8 cellular contexts compared by ENCODE assay signal in the genomic region with DNA sequence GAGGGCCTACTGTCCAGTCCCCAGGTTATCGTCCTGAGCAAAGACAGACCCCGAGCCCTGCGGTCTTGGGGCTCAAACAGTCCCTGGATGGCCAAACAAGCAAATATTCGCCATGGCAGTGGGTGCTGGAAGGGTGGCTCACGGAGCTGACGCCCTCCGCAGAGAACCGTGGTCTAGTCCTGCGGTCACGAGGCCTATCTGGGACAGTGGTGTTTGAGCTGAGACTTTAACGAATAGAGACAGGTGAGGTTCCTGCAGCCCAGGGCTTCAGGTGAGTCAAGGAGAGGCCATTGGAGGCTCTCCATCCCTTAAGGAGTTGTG. TPM values are rescaled to one million over a fixed set of nuclear protein-coding genes. Genes with fewer than 3 reads are reported as not detected.
DNase-seq lines count a peak whose midpoint lies in the region; ATAC-seq and TF ChIP-seq lines count a peak whose summit lies in the region.

No MANE protein-coding gene starts in this region.

- H3K4me1 Mint-ChIP-seq in central memory CD8-positive, alpha-beta T cell, result peaks cover 60% of the 10 kb centered on the region

- no peaks in the 10 kb centered on the region; the same call in 1 of the 2 replicates for H3K9me3 ChIP-seq in BLaER1
- no peaks in the 10 kb centered on the region for H3K9me3 ChIP-seq in mucosa of descending colon

- TF ChIP-seq CTCF in mucosa of descending colon (IDR thresholded peaks at IDR 0.05), result no peak

- peaks cover 47% of the 10 kb centered on the region for H3K4me1 ChIP-seq in BLaER1
- H3K4me1 ChIP-seq in mucosa of descending colon (ENCODE audit: low read depth), result peaks cover 28% of the 10 kb centered on the region

- peak overlapping the region; percentile 96 for H3K27ac ChIP-seq in BLaER1

- peak overlapping the region; percentile 90 for H3K4me3 ChIP-seq in BLaER1
- peak overlapping the region; percentile 98 for H3K4me3 ChIP-seq in mucosa of descending colon

- intact Hi-C loops in mucosa of descending colon (cut with DNase I, micrococcal nuclease), result no loop called here

- ATAC-seq in central memory CD8-positive, alpha-beta T cell (replicated peaks; ENCODE audit: extremely low read depth, poor library complexity, severe bottlenecking), result no peak
- ATAC-seq in mucosa of descending colon, result peak; percentile 40
- ATAC-seq in HG02763 (IDR thresholded peaks at IDR 0.05; ENCODE audit: unreplicated experiment), result no peak
- ATAC-seq in GM18909 (IDR thresholded peaks at IDR 0.05; ENCODE audit: poor library complexity, unreplicated experiment), result no peak
- ATAC-seq in HG02870 (IDR thresholded peaks at IDR 0.05; ENCODE audit: unreplicated experiment), result no peak

- H3K36me3 ChIP-seq in BLaER1 (no peaks in the 10 kb centered on the region), mucosa of descending colon (ENCODE audit: low read depth) (no peaks in the 10 kb centered on the region)

- no peaks in the 10 kb centered on the region; the same call in 1 of the 2 replicates for H4K20me1 ChIP-seq in BLaER1

- H3K27me3 ChIP-seq in BLaER1, result 0 out of 2 replicates have a peak, but pooled peaks cover 10% of the 10 kb centered on the region

- H3K9me3 Mint-ChIP-seq in central memory CD8-positive, alpha-beta T cell, result peaks cover 6% of the 10 kb centered on the region

- peak overlapping the region; percentile 72 for H3K4me3 Mint-ChIP-seq in central memory CD8-positive, alpha-beta T cell

- peaks cover 10% of the 10 kb centered on the region for H3K36me3 Mint-ChIP-seq in central memory CD8-positive, alpha-beta T cell (ENCODE audit: insufficient read depth)

- H3K27ac Mint-ChIP-seq in central memory CD8-positive, alpha-beta T cell (ENCODE audit: low read depth), result peak overlapping the region; percentile 78

- H3K27me3 Mint-ChIP-seq in central memory CD8-positive, alpha-beta T cell, result no peaks in the 10 kb centered on the region

- DNase-seq in LoVo (ENCODE audit: low spot score) (peak; percentile 12), mucosa of descending colon (no peak), HK-2 (ENCODE audit: unreplicated experiment) (no peak)
- peak in 1 of 2 donors; percentile 17 for DNase-seq in central memory CD8-positive, alpha-beta T cell (ENCODE audit: low spot score in 2 of 2)

- H3K9ac ChIP-seq in BLaER1, result peak overlapping the region; percentile 92

- H3K4me2 ChIP-seq in BLaER1, result peak overlapping the region; percentile 89

RNA-seq across cellular contexts. Expression of a gene that starts 0.4 kb away (rescaled TPM):
- total RNA-seq in mucosa of descending colon, result 100 to 1,000 TPM; 136 to 238 (median 153) TPM
